In the genomic region with DNA sequence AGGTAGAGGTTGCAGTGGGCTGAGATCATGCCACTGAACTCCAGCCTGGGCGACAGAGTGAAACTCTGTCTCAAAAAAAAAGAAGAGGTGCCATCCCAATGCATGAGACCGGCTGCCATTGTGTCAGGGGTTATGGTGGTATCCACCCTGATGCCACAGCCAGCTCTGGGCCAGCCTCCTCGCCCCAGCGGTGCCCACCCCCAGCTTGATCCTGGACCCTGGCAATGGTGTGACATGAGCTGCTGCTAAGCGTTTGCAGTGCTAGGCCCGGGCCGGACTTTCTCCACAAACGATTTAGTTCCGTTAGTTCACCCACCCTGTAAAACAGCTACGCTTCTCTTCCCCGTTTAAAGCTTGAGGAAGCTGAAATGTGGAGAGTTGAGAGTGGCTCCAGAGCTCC, we compare ENCODE assay signal across 1 cellular context.
TF ChIP-seq lines count a peak whose summit lies in the region.

No MANE protein-coding gene starts in this region.

TF ChIP-seq in GM23338, 12 proteins besides CTCF, POLR2A, EP300 and RAD21:
- no peak for TF ChIP-seq CREB1 (CRISPR knock-in tag; IDR thresholded peaks at IDR 0.05; ENCODE audit: low read depth)
- TF ChIP-seq NANOG (IDR thresholded peaks at IDR 0.05; ENCODE audit: borderline replicate concordance): no peak
- TF ChIP-seq, protein P1, sequence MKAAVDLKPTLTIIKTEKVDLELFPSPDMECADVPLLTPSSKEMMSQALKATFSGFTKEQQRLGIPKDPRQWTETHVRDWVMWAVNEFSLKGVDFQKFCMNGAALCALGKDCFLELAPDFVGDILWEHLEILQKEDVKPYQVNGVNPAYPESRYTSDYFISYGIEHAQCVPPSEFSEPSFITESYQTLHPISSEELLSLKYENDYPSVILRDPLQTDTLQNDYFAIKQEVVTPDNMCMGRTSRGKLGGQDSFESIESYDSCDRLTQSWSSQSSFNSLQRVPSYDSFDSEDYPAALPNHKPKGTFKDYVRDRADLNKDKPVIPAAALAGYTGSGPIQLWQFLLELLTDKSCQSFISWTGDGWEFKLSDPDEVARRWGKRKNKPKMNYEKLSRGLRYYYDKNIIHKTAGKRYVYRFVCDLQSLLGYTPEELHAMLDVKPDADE (IDR thresholded peaks at IDR 0.05): no peak
- TF ChIP-seq POLR2AphosphoS5 (IDR thresholded peaks at IDR 0.05; ENCODE audit: low read depth): no peak
- TF ChIP-seq EZH2 (IDR thresholded peaks at IDR 0.05; ENCODE audit: low read depth, unreplicated experiment): no peak
- TF ChIP-seq ZNF331 (CRISPR knock-in tag; IDR thresholded peaks at IDR 0.05; ENCODE audit: low read depth): no peak
- TF ChIP-seq, protein P2, sequence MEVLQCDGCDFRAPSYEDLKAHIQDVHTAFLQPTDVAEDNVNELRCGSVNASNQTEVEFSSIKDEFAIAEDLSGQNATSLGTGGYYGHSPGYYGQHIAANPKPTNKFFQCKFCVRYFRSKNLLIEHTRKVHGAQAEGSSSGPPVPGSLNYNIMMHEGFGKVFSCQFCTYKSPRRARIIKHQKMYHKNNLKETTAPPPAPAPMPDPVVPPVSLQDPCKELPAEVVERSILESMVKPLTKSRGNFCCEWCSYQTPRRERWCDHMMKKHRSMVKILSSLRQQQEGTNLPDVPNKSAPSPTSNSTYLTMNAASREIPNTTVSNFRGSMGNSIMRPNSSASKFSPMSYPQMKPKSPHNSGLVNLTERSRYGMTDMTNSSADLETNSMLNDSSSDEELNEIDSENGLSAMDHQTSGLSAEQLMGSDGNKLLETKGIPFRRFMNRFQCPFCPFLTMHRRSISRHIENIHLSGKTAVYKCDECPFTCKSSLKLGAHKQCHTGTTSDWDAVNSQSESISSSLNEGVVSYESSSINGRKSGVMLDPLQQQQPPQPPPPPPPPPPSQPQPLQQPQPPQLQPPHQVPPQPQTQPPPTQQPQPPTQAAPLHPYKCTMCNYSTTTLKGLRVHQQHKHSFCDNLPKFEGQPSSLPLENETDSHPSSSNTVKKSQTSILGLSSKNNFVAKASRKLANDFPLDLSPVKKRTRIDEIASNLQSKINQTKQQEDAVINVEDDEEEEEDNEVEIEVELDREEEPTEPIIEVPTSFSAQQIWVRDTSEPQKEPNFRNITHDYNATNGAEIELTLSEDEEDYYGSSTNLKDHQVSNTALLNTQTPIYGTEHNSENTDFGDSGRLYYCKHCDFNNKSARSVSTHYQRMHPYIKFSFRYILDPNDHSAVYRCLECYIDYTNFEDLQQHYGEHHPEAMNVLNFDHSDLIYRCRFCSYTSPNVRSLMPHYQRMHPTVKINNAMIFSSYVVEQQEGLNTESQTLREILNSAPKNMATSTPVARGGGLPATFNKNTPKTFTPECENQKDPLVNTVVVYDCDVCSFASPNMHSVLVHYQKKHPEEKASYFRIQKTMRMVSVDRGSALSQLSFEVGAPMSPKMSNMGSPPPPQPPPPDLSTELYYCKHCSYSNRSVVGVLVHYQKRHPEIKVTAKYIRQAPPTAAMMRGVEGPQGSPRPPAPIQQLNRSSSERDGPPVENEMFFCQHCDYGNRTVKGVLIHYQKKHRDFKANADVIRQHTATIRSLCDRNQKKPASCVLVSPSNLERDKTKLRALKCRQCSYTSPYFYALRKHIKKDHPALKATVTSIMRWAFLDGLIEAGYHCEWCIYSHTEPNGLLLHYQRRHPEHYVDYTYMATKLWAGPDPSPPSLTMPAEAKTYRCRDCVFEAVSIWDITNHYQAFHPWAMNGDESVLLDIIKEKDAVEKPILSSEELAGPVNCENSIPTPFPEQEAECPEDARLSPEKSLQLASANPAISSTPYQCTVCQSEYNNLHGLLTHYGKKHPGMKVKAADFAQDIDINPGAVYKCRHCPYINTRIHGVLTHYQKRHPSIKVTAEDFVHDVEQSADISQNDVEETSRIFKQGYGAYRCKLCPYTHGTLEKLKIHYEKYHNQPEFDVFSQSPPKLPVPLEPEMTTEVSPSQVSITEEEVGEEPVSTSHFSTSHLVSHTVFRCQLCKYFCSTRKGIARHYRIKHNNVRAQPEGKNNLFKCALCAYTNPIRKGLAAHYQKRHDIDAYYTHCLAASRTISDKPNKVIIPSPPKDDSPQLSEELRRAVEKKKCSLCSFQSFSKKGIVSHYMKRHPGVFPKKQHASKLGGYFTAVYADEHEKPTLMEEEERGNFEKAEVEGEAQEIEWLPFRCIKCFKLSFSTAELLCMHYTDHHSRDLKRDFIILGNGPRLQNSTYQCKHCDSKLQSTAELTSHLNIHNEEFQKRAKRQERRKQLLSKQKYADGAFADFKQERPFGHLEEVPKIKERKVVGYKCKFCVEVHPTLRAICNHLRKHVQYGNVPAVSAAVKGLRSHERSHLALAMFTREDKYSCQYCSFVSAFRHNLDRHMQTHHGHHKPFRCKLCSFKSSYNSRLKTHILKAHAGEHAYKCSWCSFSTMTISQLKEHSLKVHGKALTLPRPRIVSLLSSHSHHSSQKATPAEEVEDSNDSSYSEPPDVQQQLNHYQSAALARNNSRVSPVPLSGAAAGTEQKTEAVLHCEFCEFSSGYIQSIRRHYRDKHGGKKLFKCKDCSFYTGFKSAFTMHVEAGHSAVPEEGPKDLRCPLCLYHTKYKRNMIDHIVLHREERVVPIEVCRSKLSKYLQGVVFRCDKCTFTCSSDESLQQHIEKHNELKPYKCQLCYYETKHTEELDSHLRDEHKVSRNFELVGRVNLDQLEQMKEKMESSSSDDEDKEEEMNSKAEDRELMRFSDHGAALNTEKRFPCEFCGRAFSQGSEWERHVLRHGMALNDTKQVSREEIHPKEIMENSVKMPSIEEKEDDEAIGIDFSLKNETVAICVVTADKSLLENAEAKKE (CRISPR knock-in tag; IDR thresholded peaks at IDR 0.05): no peak
- no peak for TF ChIP-seq EZH2phosphoT487 (IDR thresholded peaks at IDR 0.05; ENCODE audit: unreplicated experiment)
- TF ChIP-seq, protein P3, sequence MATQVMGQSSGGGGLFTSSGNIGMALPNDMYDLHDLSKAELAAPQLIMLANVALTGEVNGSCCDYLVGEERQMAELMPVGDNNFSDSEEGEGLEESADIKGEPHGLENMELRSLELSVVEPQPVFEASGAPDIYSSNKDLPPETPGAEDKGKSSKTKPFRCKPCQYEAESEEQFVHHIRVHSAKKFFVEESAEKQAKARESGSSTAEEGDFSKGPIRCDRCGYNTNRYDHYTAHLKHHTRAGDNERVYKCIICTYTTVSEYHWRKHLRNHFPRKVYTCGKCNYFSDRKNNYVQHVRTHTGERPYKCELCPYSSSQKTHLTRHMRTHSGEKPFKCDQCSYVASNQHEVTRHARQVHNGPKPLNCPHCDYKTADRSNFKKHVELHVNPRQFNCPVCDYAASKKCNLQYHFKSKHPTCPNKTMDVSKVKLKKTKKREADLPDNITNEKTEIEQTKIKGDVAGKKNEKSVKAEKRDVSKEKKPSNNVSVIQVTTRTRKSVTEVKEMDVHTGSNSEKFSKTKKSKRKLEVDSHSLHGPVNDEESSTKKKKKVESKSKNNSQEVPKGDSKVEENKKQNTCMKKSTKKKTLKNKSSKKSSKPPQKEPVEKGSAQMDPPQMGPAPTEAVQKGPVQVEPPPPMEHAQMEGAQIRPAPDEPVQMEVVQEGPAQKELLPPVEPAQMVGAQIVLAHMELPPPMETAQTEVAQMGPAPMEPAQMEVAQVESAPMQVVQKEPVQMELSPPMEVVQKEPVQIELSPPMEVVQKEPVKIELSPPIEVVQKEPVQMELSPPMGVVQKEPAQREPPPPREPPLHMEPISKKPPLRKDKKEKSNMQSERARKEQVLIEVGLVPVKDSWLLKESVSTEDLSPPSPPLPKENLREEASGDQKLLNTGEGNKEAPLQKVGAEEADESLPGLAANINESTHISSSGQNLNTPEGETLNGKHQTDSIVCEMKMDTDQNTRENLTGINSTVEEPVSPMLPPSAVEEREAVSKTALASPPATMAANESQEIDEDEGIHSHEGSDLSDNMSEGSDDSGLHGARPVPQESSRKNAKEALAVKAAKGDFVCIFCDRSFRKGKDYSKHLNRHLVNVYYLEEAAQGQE (IDR thresholded peaks at IDR 0.05; ENCODE audit: unreplicated experiment): no peak
- TF ChIP-seq ZNF114 (CRISPR knock-in tag; IDR thresholded peaks at IDR 0.05): no peak
- no peak for TF ChIP-seq JUNB (IDR thresholded peaks at IDR 0.05; ENCODE audit: unreplicated experiment)
- TF ChIP-seq STAT1 (IDR thresholded peaks at IDR 0.05; ENCODE audit: unreplicated experiment): no peak
